ENCODE assay signal across 19 cellular contexts in genomic region chr7:102289051-102289450, GRCh38. TPM values are rescaled to one million over a fixed set of nuclear protein-coding genes. Genes with fewer than 3 reads are reported as not detected.
DNase-seq lines count a peak whose midpoint lies in the region; ATAC-seq, FAIRE-seq and TF ChIP-seq lines count a peak whose summit lies in the region.
"Had no signal": no experiment of that assay in that cellular context is flagged by ENCODE, and none has a peak within 500 bp of the region (broad histone marks: within the 10 kb centered on the region; RNA-seq: fewer than 3 reads in every experiment).

No MANE protein-coding gene starts in this region.

- no peak for TF ChIP-seq RAD21 in neural cell (conservative IDR thresholded peaks at IDR 0.05)

- H3K9me3 Mint-ChIP-seq in CD4-positive, alpha-beta memory T cell, result no peaks in the 10 kb centered on the region
- H3K9me3 Mint-ChIP-seq: activated naive CD8-positive, alpha-beta T cell treated with anti-CD3 and anti-CD28 coated beads, Interleukin-2, amount 10 ng/mL, durations not matched to agents 7 days and 5 days had no signal

- H3F3A ChIP-seq in SU-DHL-6 (ENCODE audit: insufficient read depth) (peaks cover 57% of the 10 kb centered on the region), neural cell (ENCODE audit: insufficient read depth, low read length, poor library complexity, severe bottlenecking) (no peaks in the 10 kb centered on the region)

- intact Hi-C loops in CD4-positive, alpha-beta memory T cell (cut with micrococcal nuclease), result loop anchor here (5.0 to 10.0 kb wide), 2 partner anchors 76 to 173 kb away; partner anchors contain the start of genes ALKBH4 and LRWD1

- H3K79me2 ChIP-seq in SU-DHL-6 (ENCODE audit: insufficient read depth, low read length), result peaks cover 60% of the 10 kb centered on the region
- peaks cover 21% of the 10 kb centered on the region for H3K79me2 ChIP-seq in neural cell (replicated peaks; ENCODE audit: insufficient read depth, low read length)
- no peaks in the 10 kb centered on the region for H3K79me2 ChIP-seq in hepatocyte

- FAIRE-seq in GM18507 (lab: Jason Lieb, UNC), result peak; percentile 59
- FAIRE-seq: H54, keratinocyte had no signal

- H2AFZ ChIP-seq in SU-DHL-6 (ENCODE audit: low read depth, low read length, severe bottlenecking), result no peak overlapping the region
- H2AFZ ChIP-seq in neural cell (ENCODE audit: low read depth, low read length), result no peak overlapping the region
- no peak overlapping the region for H2AFZ ChIP-seq in hepatocyte

- peak overlapping the region; percentile 88 for H3K4me2 ChIP-seq in SU-DHL-6 (ENCODE audit: low read depth, low read length, poor library complexity, severe bottlenecking)
- no peak overlapping the region for H3K4me2 ChIP-seq in neural cell (ENCODE audit: low read length)
- H3K4me2 ChIP-seq in hepatocyte, result no peak overlapping the region

- no peaks in the 10 kb centered on the region for H3K27me3 ChIP-seq in CD4-positive, alpha-beta memory T cell (ENCODE audit: insufficient read depth, low read length)
- H3K27me3 ChIP-seq in SU-DHL-6 (ENCODE audit: low read length) (no peaks in the 10 kb centered on the region), neural cell (ENCODE audit: insufficient read depth, low read depth, low read length) (no peaks in the 10 kb centered on the region), hepatocyte (no peaks in the 10 kb centered on the region)
- H3K27me3 ChIP-seq: cardiac muscle cell had no signal

- ATAC-seq in GM18870 (IDR thresholded peaks at IDR 0.05; ENCODE audit: unreplicated experiment), result no peak

- POLR2A ChIA-PET in CD4-positive, alpha-beta memory T cell (lab: Charles Lee; ENCODE audit: partially characterized antibody), result interaction anchor here (0.6 kb wide), 1 partner anchor 109 kb away, joined by 3 read pairs; no protein-coding TSS in a partner anchor

- no peak overlapping the region for H3K4me3 ChIP-seq in CD4-positive, alpha-beta memory T cell (ENCODE audit: low read length in 2 of 2)
- H3K4me3 ChIP-seq in SU-DHL-6 (ENCODE audit: insufficient read depth, low read length, poor library complexity, severe bottlenecking) (peak overlapping the region; percentile 71), neural cell (ENCODE audit: low read length) (peak overlapping the region; percentile 85), hepatocyte (no peak overlapping the region)
- H3K4me3 ChIP-seq: cardiac muscle cell, sigmoid colon had no signal

- no peaks in the 10 kb centered on the region for H3K36me3 ChIP-seq in CD4-positive, alpha-beta memory T cell (ENCODE audit: insufficient read depth, low read length)
- H3K36me3 ChIP-seq in SU-DHL-6 (ENCODE audit: low read length), result no peaks in the 10 kb centered on the region
- no peaks in the 10 kb centered on the region for H3K36me3 ChIP-seq in neural cell (ENCODE audit: insufficient read depth, low read length)
- H3K36me3 ChIP-seq in hepatocyte (replicated peaks; ENCODE audit: insufficient read depth, low read depth), result no peaks in the 10 kb centered on the region
- H3K36me3 ChIP-seq: cardiac muscle cell, sigmoid colon had no signal

- H3K4me1 ChIP-seq in CD4-positive, alpha-beta memory T cell (ENCODE audit: insufficient read depth, low read length), result peaks cover 41% of the 10 kb centered on the region
- peaks cover 7% of the 10 kb centered on the region for H3K4me1 ChIP-seq in hepatocyte (ENCODE audit: insufficient read depth)

- WGBS in hepatocyte (ENCODE audit: low lambda C conversion rate, missing lambda C conversion rate), result 93% methylated on average over 7 of the region's 10 CpGs

- no peaks in the 10 kb centered on the region for H3K9me3 ChIP-seq in CD4-positive, alpha-beta memory T cell (ENCODE audit: control insufficient read depth in 1 of 2, low read length in 2 of 2)
- H3K9me3 ChIP-seq in SU-DHL-6 (ENCODE audit: insufficient read depth, low read length), result no peaks in the 10 kb centered on the region
- no peaks in the 10 kb centered on the region for H3K9me3 ChIP-seq in neural cell (ENCODE audit: low read length)
- no peaks in the 10 kb centered on the region for H3K9me3 ChIP-seq in hepatocyte (ENCODE audit: low read depth)
- H3K9me3 ChIP-seq: sigmoid colon had no signal

- H3K4me3 Mint-ChIP-seq in CD4-positive, alpha-beta memory T cell, result peak overlapping the region in 6 of 8 donors; percentile 8 to 70 (median 54)

- no peaks in the 10 kb centered on the region for H3K36me3 Mint-ChIP-seq in CD4-positive, alpha-beta memory T cell
- H3K36me3 Mint-ChIP-seq: activated naive CD8-positive, alpha-beta T cell treated with anti-CD3 and anti-CD28 coated beads, Interleukin-2, amount 10 ng/mL, durations not matched to agents 7 days and 5 days had no signal

- H3K4me1 Mint-ChIP-seq in CD4-positive, alpha-beta memory T cell, result peaks cover 19 to 41% (median 32%) of the 10 kb centered on the region in 4 donors

- TF ChIP-seq CTCF in SU-DHL-6 (IDR thresholded peaks at IDR 0.05; ENCODE audit: insufficient read depth, low read length, poor library complexity, severe bottlenecking) (no peak), neural cell (IDR thresholded peaks at IDR 0.05; ENCODE audit: poor library complexity, severe bottlenecking) (no peak), hepatocyte (IDR thresholded peaks at IDR 0.05; ENCODE audit: poor library complexity) (no peak)

- H3K27ac Mint-ChIP-seq in CD4-positive, alpha-beta memory T cell, result peak overlapping the region in 1 of 7 donors; percentile 47
- H3K27ac Mint-ChIP-seq: activated naive CD8-positive, alpha-beta T cell treated with anti-CD3 and anti-CD28 coated beads, Interleukin-2, amount 10 ng/mL, durations not matched to agents 7 days and 5 days had no signal

- DNase-seq in CD4-positive, alpha-beta memory T cell, result no peak
- DNase-seq in GM18507 (ENCODE audit: extremely low spot score, insufficient read length, low read depth) (no peak), hepatocyte (ENCODE audit: low spot score) (no peak), NCI-H1092 treated with DMSO at 0.1 percent for 48 hours (lab: John Stamatoyannopoulos, UW) (no peak), AG20443 (ENCODE audit: low spot score) (no peak)
- DNase-seq: activated T-cell treated with anti-CD3 and anti-CD28 coated beads for 4 hours; effector CD8-positive, alpha-beta T cell; NCI-H1930; NCI-H510A; sigmoid colon; stimulated activated CD4-positive, alpha-beta T cell treated with anti-CD3 and anti-CD28 coated beads, Interleukin-4, amount 100 ng/mL, for 1 hour; T-helper 9 cell had no signal

- TF ChIP-seq EP300 in neural cell (conservative IDR thresholded peaks at IDR 0.05; ENCODE audit: poor library complexity, severe bottlenecking), result no peak

- peaks cover 0 to 4% of the 10 kb centered on the region in 2 donors for H3K27me3 Mint-ChIP-seq in CD4-positive, alpha-beta memory T cell

- H4K20me1 ChIP-seq in SU-DHL-6 (ENCODE audit: low read depth, low read length) (no peaks in the 10 kb centered on the region), neural cell (ENCODE audit: insufficient read depth) (peaks cover 31% of the 10 kb centered on the region), hepatocyte (ENCODE audit: insufficient read depth, poor library complexity, severe bottlenecking) (no peaks in the 10 kb centered on the region)

- peak overlapping the region; percentile 80 for H3K9ac ChIP-seq in SU-DHL-6 (ENCODE audit: low read length)
- H3K9ac ChIP-seq in neural cell (ENCODE audit: low read length), result no peak overlapping the region

- no peak overlapping the region for H3K27ac ChIP-seq in CD4-positive, alpha-beta memory T cell (ENCODE audit: low read depth, low read length)
- H3K27ac ChIP-seq in SU-DHL-6 (ENCODE audit: low read depth, low read length), result peak overlapping the region; percentile 93
- H3K27ac ChIP-seq in neural cell (ENCODE audit: low read length), result no peak overlapping the region
- H3K27ac ChIP-seq in hepatocyte, result no peak overlapping the region
- H3K27ac ChIP-seq: cardiac muscle cell, sigmoid colon had no signal

- H3K9me2 ChIP-seq in SU-DHL-6 (replicated peaks; ENCODE audit: insufficient read depth, low read length) (no peaks in the 10 kb centered on the region), neural cell (ENCODE audit: insufficient read depth, low read length) (no peaks in the 10 kb centered on the region), hepatocyte (replicated peaks; ENCODE audit: insufficient read depth) (no peaks in the 10 kb centered on the region)

- CTCF ChIA-PET in CD4-positive, alpha-beta memory T cell (lab: Charles Lee; ENCODE audit: partially characterized antibody), result interaction anchor here (1.5 kb wide), 1 partner anchor 10 kb away, joined by 6 read pairs; no protein-coding TSS in a partner anchor

TF ChIP-seq in neural cell, 6 proteins besides CTCF, POLR2A, EP300 and RAD21 (continues in another document):
- TF ChIP-seq MXI1 (conservative IDR thresholded peaks at IDR 0.05; ENCODE audit: poor library complexity, severe bottlenecking) (no peak), EZH2 (IDR thresholded peaks at IDR 0.05; ENCODE audit: borderline replicate concordance, insufficient read depth, low read length, poor library complexity, severe bottlenecking) (no peak), SMC3 (conservative IDR thresholded peaks at IDR 0.05; ENCODE audit: poor library complexity) (no peak), POLR2AphosphoS5 (IDR thresholded peaks at IDR 0.05) (no peak)

RNA-seq across cellular contexts. Expression of gene SH2B2, which starts 2.4 kb away (rescaled TPM):
- total RNA-seq in CD4-positive, alpha-beta memory T cell, result 1 to 10 TPM in 1 of 2 experiments, under 1 TPM in 1; 0.79 to 1.2 TPM
- polyA plus RNA-seq in CD4-positive, alpha-beta memory T cell, result under 1 TPM in 1 of 2 donors, not detected in 1; 0.69 TPM
- 21.6 and 27.3 TPM in 2 replicates for polyA plus RNA-seq in neural cell
- 30.8 and 41.4 TPM in 2 replicates for polyA minus RNA-seq in neural cell
- total RNA-seq in hepatocyte, result 3.2 and 3.8 TPM in 2 replicates
- 6.7 and 7.1 TPM in 2 replicates for polyA plus RNA-seq in hepatocyte

Comparison
In these comparisons a context has a peak if more than half of its experiments do, and no peak if none do; other contexts are left out.
1. H3K4me3 ChIP-seq: peak in SU-DHL-6 (single experiment) and neural cell (single experiment); none in CD4-positive, alpha-beta memory T cell (0 of 2) and hepatocyte (single experiment).